In genomic region chr5:73814234-73814846, GRCh38 we compare ENCODE assay signal across 1 cellular context.
TF ChIP-seq lines count a peak whose summit lies in the region.

No MANE protein-coding gene starts in this region.

TF ChIP-seq in WTC11, 78 proteins besides CTCF, POLR2A, EP300 and RAD21 (continued from another document):
- TF ChIP-seq FOXP4 (CRISPR knock-in tag; IDR thresholded peaks at IDR 0.05), result no peak
- TF ChIP-seq FOXP1 (CRISPR knock-in tag; IDR thresholded peaks at IDR 0.05; ENCODE audit: borderline replicate concordance), result no peak
- TF ChIP-seq, protein P1, sequence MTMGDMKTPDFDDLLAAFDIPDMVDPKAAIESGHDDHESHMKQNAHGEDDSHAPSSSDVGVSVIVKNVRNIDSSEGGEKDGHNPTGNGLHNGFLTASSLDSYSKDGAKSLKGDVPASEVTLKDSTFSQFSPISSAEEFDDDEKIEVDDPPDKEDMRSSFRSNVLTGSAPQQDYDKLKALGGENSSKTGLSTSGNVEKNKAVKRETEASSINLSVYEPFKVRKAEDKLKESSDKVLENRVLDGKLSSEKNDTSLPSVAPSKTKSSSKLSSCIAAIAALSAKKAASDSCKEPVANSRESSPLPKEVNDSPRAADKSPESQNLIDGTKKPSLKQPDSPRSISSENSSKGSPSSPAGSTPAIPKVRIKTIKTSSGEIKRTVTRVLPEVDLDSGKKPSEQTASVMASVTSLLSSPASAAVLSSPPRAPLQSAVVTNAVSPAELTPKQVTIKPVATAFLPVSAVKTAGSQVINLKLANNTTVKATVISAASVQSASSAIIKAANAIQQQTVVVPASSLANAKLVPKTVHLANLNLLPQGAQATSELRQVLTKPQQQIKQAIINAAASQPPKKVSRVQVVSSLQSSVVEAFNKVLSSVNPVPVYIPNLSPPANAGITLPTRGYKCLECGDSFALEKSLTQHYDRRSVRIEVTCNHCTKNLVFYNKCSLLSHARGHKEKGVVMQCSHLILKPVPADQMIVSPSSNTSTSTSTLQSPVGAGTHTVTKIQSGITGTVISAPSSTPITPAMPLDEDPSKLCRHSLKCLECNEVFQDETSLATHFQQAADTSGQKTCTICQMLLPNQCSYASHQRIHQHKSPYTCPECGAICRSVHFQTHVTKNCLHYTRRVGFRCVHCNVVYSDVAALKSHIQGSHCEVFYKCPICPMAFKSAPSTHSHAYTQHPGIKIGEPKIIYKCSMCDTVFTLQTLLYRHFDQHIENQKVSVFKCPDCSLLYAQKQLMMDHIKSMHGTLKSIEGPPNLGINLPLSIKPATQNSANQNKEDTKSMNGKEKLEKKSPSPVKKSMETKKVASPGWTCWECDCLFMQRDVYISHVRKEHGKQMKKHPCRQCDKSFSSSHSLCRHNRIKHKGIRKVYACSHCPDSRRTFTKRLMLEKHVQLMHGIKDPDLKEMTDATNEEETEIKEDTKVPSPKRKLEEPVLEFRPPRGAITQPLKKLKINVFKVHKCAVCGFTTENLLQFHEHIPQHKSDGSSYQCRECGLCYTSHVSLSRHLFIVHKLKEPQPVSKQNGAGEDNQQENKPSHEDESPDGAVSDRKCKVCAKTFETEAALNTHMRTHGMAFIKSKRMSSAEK (CRISPR knock-in tag; IDR thresholded peaks at IDR 0.05; ENCODE audit: borderline replicate concordance), result no peak
- TF ChIP-seq HMGXB4 (CRISPR knock-in tag; IDR thresholded peaks at IDR 0.05), result no peak
- no peak for TF ChIP-seq E2F4 (CRISPR knock-in tag; IDR thresholded peaks at IDR 0.05; ENCODE audit: borderline replicate concordance, low read depth)
- TF ChIP-seq ZNF121 (CRISPR knock-in tag; IDR thresholded peaks at IDR 0.05), result no peak
- no peak for TF ChIP-seq IRF2 (CRISPR knock-in tag; IDR thresholded peaks at IDR 0.05; ENCODE audit: borderline replicate concordance, low read depth)
